Comparison of ENCODE assay signal across 8 cellular contexts in genomic region chr1:91502138-91502881, GRCh38. TPM values are rescaled to one million over a fixed set of nuclear protein-coding genes. Genes with fewer than 3 reads are reported as not detected.
DNase-seq lines count a peak whose midpoint lies in the region; ATAC-seq, FAIRE-seq and TF ChIP-seq lines count a peak whose summit lies in the region.

No MANE protein-coding gene starts in this region.

- H3K9me3 ChIP-seq in CD4-positive, alpha-beta T cell (ENCODE audit: control insufficient read depth, low read length) = no peaks in the 10 kb centered on the region
- H3K9me3 ChIP-seq in left lung = no peaks in the 10 kb centered on the region

- no peak for ATAC-seq in CD4-positive, alpha-beta T cell (ENCODE audit: poor library complexity)
- ATAC-seq in activated B cell treated with CpG ODN at 0.5 μM for 24 hours (ENCODE audit: low read depth) (no peak), left lung (no peak), HG02870 (IDR thresholded peaks at IDR 0.05; ENCODE audit: unreplicated experiment) (no peak)

- DNase-seq in CD4-positive, alpha-beta T cell = no peak
- DNase-seq in GM19239 (ENCODE audit: insufficient read length, low spot score) = no peak
- DNase-seq in activated B cell treated with CpG ODN at 0.5 μM for 24 hours = no peak
- no peak for DNase-seq in left lung
- DNase-seq in GM20000 (ENCODE audit: low spot score) = no peak
- no peak for DNase-seq in nephron progenitor cell
- no peak for DNase-seq in HTR-8/SVneo (ENCODE audit: insufficient read length, low spot score)

- H3K27ac Mint-ChIP-seq in CD4-positive, alpha-beta T cell = peak overlapping the region; percentile 23
- no peak overlapping the region for H3K27ac Mint-ChIP-seq in activated B cell treated with CpG ODN at 0.5 μM for 24 hours
- no peak overlapping the region for H3K27ac Mint-ChIP-seq in nephron progenitor cell

- H3K27me3 Mint-ChIP-seq in CD4-positive, alpha-beta T cell = no peaks in the 10 kb centered on the region
- no peaks in the 10 kb centered on the region for H3K27me3 Mint-ChIP-seq in activated B cell treated with CpG ODN at 0.5 μM for 24 hours
- H3K27me3 Mint-ChIP-seq in nephron progenitor cell (ENCODE audit: low read depth, poor library complexity) = peaks cover 4% of the 10 kb centered on the region

- H3K36me3 ChIP-seq in left lung = no peaks in the 10 kb centered on the region

- H3K4me3 Mint-ChIP-seq in CD4-positive, alpha-beta T cell = peak overlapping the region; percentile 74
- H3K4me3 Mint-ChIP-seq in activated B cell treated with CpG ODN at 0.5 μM for 24 hours (peak overlapping the region; percentile 9), nephron progenitor cell (no peak overlapping the region)

- POLR2A ChIA-PET in CD4-positive, alpha-beta T cell (lab: Charles Lee) = interaction anchor here (0.8 to 2.4 kb wide), 2 partner anchors 302 to 370 kb away, joined by 3 to 10 read pairs; no protein-coding TSS in a partner anchor
- POLR2A ChIA-PET in activated B cell treated with CpG ODN at 0.5 μM for 24 hours (lab: Charles Lee) = no interaction called here

- peaks cover 0 to 37% of the 10 kb centered on the region in 2 donors for H3K4me1 ChIP-seq in left lung

- no peak overlapping the region for H3K27ac ChIP-seq in CD4-positive, alpha-beta T cell (ENCODE audit: low read depth, low read length)
- no peak overlapping the region for H3K27ac ChIP-seq in left lung

- H3K36me3 Mint-ChIP-seq in CD4-positive, alpha-beta T cell (ENCODE audit: low read depth) = peaks cover 5% of the 10 kb centered on the region
- H3K36me3 Mint-ChIP-seq in activated B cell treated with CpG ODN at 0.5 μM for 24 hours (ENCODE audit: low read depth) (no peaks in the 10 kb centered on the region), nephron progenitor cell (ENCODE audit: low read depth) (peaks cover 4% of the 10 kb centered on the region)

- FAIRE-seq in GM19239 (lab: Jason Lieb, UNC) (peak; percentile 72), HTR-8/SVneo (lab: Jason Lieb, UNC) (no peak)

- no peaks in the 10 kb centered on the region for H3K9me3 Mint-ChIP-seq in CD4-positive, alpha-beta T cell
- H3K9me3 Mint-ChIP-seq in activated B cell treated with CpG ODN at 0.5 μM for 24 hours (no peaks in the 10 kb centered on the region), nephron progenitor cell (no peaks in the 10 kb centered on the region)

- intact Hi-C loops in CD4-positive, alpha-beta T cell (cut with DNase I, micrococcal nuclease) = loop anchor here in 1 of 2 experiments (10.0 kb wide), 3 partner anchors 302 to 1122 kb away; partner anchors contain the start of gene BTBD8
- intact Hi-C loops in activated B cell treated with CpG ODN at 0.5 μM for 24 hours (cut with micrococcal nuclease) = loop anchor here (5.0 to 10.0 kb wide), 4 partner anchors 100 to 1280 kb away; partner anchors contain the start of genes HFM1 and ZNF644
- intact Hi-C loops in left lung (cut with DNase I) = no loop called here

- CTCF ChIA-PET in CD4-positive, alpha-beta T cell (lab: Charles Lee) = interaction anchor here (0.8 to 2.4 kb wide), 4 partner anchors 10 to 984 kb away, joined by 3 to 8 read pairs (median 4); partner anchors contain the start of gene GFI1
- CTCF ChIA-PET in activated B cell treated with CpG ODN at 0.5 μM for 24 hours (lab: Charles Lee) = no interaction called here

- TF ChIP-seq CTCF in CD4-positive, alpha-beta T cell (IDR thresholded peaks at IDR 0.05) = no peak
- TF ChIP-seq CTCF in activated B cell treated with CpG ODN at 0.5 μM for 24 hours (IDR thresholded peaks at IDR 0.05) (no peak), left lung (IDR thresholded peaks at IDR 0.05) (no peak), GM20000 (IDR thresholded peaks at IDR 0.05; ENCODE audit: extremely low read depth, missing control alignments) (no peak), nephron progenitor cell (IDR thresholded peaks at IDR 0.05) (no peak)

- H3K4me3 ChIP-seq in left lung = peak overlapping the region; percentile 68 to 72

- peaks cover 31% of the 10 kb centered on the region for H3K4me1 Mint-ChIP-seq in CD4-positive, alpha-beta T cell (ENCODE audit: low read depth)
- H3K4me1 Mint-ChIP-seq in activated B cell treated with CpG ODN at 0.5 μM for 24 hours (peaks cover 16% of the 10 kb centered on the region), nephron progenitor cell (peaks cover 28% of the 10 kb centered on the region)

- H3K27me3 ChIP-seq in CD4-positive, alpha-beta T cell (ENCODE audit: control insufficient read depth, insufficient read depth, low read length) = no peaks in the 10 kb centered on the region
- no peaks in the 10 kb centered on the region for H3K27me3 ChIP-seq in left lung

RNA-seq across cellular contexts. Expression of gene CDC7, which starts 1.7 kb away (rescaled TPM):
- 1 to 10 TPM; 4.2 to 4.8 TPM for total RNA-seq in CD4-positive, alpha-beta T cell
- total RNA-seq in activated B cell treated with CpG ODN at 0.5 μM for 24 hours (5.8 and 7.3 TPM in 2 replicates), left lung (10 to 100 TPM in 1 of 2 donors, 1 to 10 TPM in 1; 6.3 to 10.4 TPM)
